ENCODE assay signal across 12 cellular contexts in the genomic region with DNA sequence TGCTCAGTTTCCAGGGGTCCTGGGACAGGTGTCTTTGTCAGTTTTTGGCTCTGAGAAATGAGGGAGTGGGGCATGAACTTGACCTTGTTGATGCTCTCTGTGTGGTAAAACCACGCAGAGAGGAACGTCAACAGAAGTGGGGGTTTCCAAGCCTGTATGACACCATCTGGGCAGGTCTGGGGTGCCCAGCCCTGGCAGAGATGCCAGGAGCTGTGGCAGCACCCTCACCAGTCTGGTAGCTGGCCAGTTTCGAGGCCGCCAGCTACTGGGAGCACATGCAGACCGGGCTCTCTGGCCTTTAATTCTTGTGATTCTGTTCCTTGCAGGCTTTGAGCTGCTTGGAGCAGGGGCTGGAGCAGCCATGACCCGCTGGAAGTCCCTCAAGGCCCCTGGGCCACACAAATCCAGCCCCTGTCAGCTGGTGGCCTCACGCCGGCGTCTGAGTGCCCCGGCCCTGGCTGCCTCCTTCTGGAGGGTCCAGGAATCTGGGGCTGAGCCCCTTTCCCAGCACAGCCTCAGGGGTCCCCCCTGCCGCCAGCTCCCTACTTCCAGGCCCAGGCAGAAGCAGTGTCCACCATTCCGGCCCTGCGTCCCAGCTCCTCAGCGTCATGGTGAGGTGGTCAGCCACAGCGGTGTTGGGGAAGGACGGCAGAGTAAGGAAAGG. TPM values are rescaled to one million over a fixed set of nuclear protein-coding genes. Genes with fewer than 3 reads are reported as not detected.
A peak's percentile ranks its signal among the peaks of the same experiment; 100 is the strongest.
DNase-seq lines count a peak whose midpoint lies in the region; ATAC-seq and TF ChIP-seq lines count a peak whose summit lies in the region.
"Not testable (repeated sequence)": the region's sequence is repeated elsewhere in the genome, so short reads cannot be mapped to it uniquely, and the experiment has no call there.
"Had no signal": no experiment of that assay in that cellular context is flagged by ENCODE, and none has a peak within 500 bp of the region (broad histone marks: within the 10 kb centered on the region; RNA-seq: fewer than 3 reads in every experiment).

No MANE protein-coding gene starts in this region.

- not testable (repeated sequence) for TF ChIP-seq CTCF in CD14-positive monocyte (IDR thresholded peaks at IDR 0.05); OCI-LY1 (IDR thresholded peaks at IDR 0.05; ENCODE audit: low read length); chondrocyte (IDR thresholded peaks at IDR 0.05); osteoblast (IDR thresholded peaks at IDR 0.05; ENCODE audit: extremely low read depth, low read depth, low read length); spleen (IDR thresholded peaks at IDR 0.05 in 8 of 11, conservative IDR thresholded peaks at IDR 0.05 in 3 of 11)

- H3K4me1 ChIP-seq in OCI-LY1 (ENCODE audit: insufficient read depth, low read length, severe bottlenecking); osteoblast (ENCODE audit: insufficient read depth, low read length); spleen: not testable (repeated sequence)

- peaks cover 2 to 32% (median 16%) of the 10 kb centered on the region in 7 donors for H3K9me3 Mint-ChIP-seq in CD14-positive monocyte
- H3K9me3 Mint-ChIP-seq in chondrocyte (ENCODE audit: low read depth) = peaks cover 29% of the 10 kb centered on the region

- 73 to 83% (median 77%) methylated on average over 6 to 16 of the region's 16 CpGs for WGBS in spleen, 5 donors

- H3K36me3 Mint-ChIP-seq in CD14-positive monocyte; chondrocyte (ENCODE audit: low read depth): not testable (repeated sequence)

- H4K20me1 ChIP-seq in OCI-LY1 (ENCODE audit: insufficient read depth, low read length); osteoblast (ENCODE audit: insufficient read depth, low read length): not testable (repeated sequence)

- not testable (repeated sequence) for H3K36me3 ChIP-seq in OCI-LY1 (ENCODE audit: insufficient read depth, low read length); osteoblast (ENCODE audit: insufficient read depth, low read length); spleen

- H3K4me3 Mint-ChIP-seq in CD14-positive monocyte; chondrocyte (ENCODE audit: unreplicated experiment): not testable (repeated sequence)

- H3K9me2 ChIP-seq in OCI-LY1 (ENCODE audit: low read depth, low read length) = not testable (repeated sequence)

- intact Hi-C loops in CD14-positive monocyte (cut with micrococcal nuclease); left colon (cut with DNase I, micrococcal nuclease); spleen (cut with DNase I; ENCODE audit: low total_unique reads): not testable (repeated sequence)

- peak overlapping the region; percentile 64 for H3K27ac ChIP-seq in OCI-LY1 (ENCODE audit: low read depth, low read length, poor library complexity, severe bottlenecking)
- not testable (repeated sequence) for H3K27ac ChIP-seq in osteoblast (ENCODE audit: low read depth, low read length); spleen

- DNase-seq in CD14-positive monocyte (ENCODE audit: low spot score) = peak; percentile 38
- DNase-seq in chondrocyte (ENCODE audit: low spot score) = peak; percentile 70
- not testable (repeated sequence) for DNase-seq in left colon
- peak; percentile 27 for DNase-seq in osteoblast (ENCODE audit: insufficient read length, low spot score, missing footprints)
- peak; percentile 66 for DNase-seq in spleen

- ATAC-seq in SK-N-SH treated with all-trans-retinoic acid at 6 μM for 48 hours (peak; percentile 23), left colon (peak; percentile 43)

- not testable (repeated sequence) for TF ChIP-seq POLR2A in spleen (IDR thresholded peaks at IDR 0.05)

- H3K9ac ChIP-seq in OCI-LY1 (ENCODE audit: low read length) = not testable (repeated sequence)

- not testable (repeated sequence) for H3K4me3 ChIP-seq in OCI-LY1 (ENCODE audit: low read depth, low read length, poor library complexity, severe bottlenecking); osteoblast (ENCODE audit: insufficient read depth, low read length); spleen

- not testable (repeated sequence) for H3K4me2 ChIP-seq in OCI-LY1 (ENCODE audit: low read length); osteoblast (ENCODE audit: insufficient read depth, low read length)

- H3K27me3 Mint-ChIP-seq in CD14-positive monocyte (ENCODE audit: low read depth in 3 of 3); chondrocyte (ENCODE audit: low read depth): not testable (repeated sequence)

- H3K27me3 ChIP-seq in OCI-LY1 (ENCODE audit: insufficient read depth, low read length); osteoblast (ENCODE audit: insufficient read depth, low read length); spleen (replicated peaks in 1 of 7): not testable (repeated sequence)

- not testable (repeated sequence) for H3K27ac Mint-ChIP-seq in CD14-positive monocyte; chondrocyte (ENCODE audit: unreplicated experiment)

- not testable (repeated sequence) for H3F3A ChIP-seq in OCI-LY1 (ENCODE audit: insufficient read depth, low read length)

- not testable (repeated sequence) for H3K4me1 Mint-ChIP-seq in CD14-positive monocyte; chondrocyte (ENCODE audit: low read depth)

- H2AFZ ChIP-seq in OCI-LY1 (ENCODE audit: low read length); osteoblast (ENCODE audit: low read length): not testable (repeated sequence)

- H3K79me2 ChIP-seq in OCI-LY1 (ENCODE audit: insufficient read depth, low read length); osteoblast (ENCODE audit: insufficient read depth, low read length): not testable (repeated sequence)

- H3K9me3 ChIP-seq in OCI-LY1 (ENCODE audit: low read length); osteoblast (ENCODE audit: low read depth, low read length); spleen: not testable (repeated sequence)

RNA-seq across cellular contexts. Expression of a gene that starts 7.4 kb away (rescaled TPM):
- polyA plus RNA-seq in CD14-positive monocyte (not detected), spleen (not detected)
- total RNA-seq in chondrocyte (not detected in 3 replicates), left colon (not detected), osteoblast (not detected in 2 replicates), spleen (not detected)
- total RNA-seq: Caco-2; CD4-positive, CD25-positive, alpha-beta regulatory T cell; CD8-positive, alpha-beta T cell; HFFc6 had no signal
- polyA plus RNA-seq: A549; CD4-positive, CD25-positive, alpha-beta regulatory T cell had no signal
